In genomic region chr6:156533860-156534580, GRCh38 we compare ENCODE assay signal across 18 cellular contexts.
A peak's percentile ranks its signal among the peaks of the same experiment; 100 is the strongest.
DNase-seq lines count a peak whose midpoint lies in the region; ATAC-seq, FAIRE-seq and TF ChIP-seq lines count a peak whose summit lies in the region.
"Had no signal": no experiment of that assay in that cellular context is flagged by ENCODE, and none has a peak within 500 bp of the region (broad histone marks: within the 10 kb centered on the region; RNA-seq: fewer than 3 reads in every experiment).

No MANE protein-coding gene starts in this region.

- H3K4me3 Mint-ChIP-seq in astrocyte (ENCODE audit: unreplicated experiment) = no peak overlapping the region
- H3K4me3 Mint-ChIP-seq: CD4-positive, alpha-beta T cell had no signal

- FAIRE-seq in astrocyte (lab: Jason Lieb, UNC) = no peak
- FAIRE-seq: A204.1, D721Med, G401.6, GM12891, GM19239 had no signal

- no peak for DNase-seq in astrocyte (ENCODE audit: low read depth)
- DNase-seq in globus pallidus (ENCODE audit: low spot score) = peak; percentile 50
- peak; percentile 20 for DNase-seq in pons (ENCODE audit: low spot score)
- no peak for DNase-seq in T-helper 1 cell
- DNase-seq in activated effector memory CD4-positive, alpha-beta T cell treated with anti-CD3 and anti-CD28 coated beads, Interleukin-2, amount 50 U/mL, for 16 hours = no peak
- DNase-seq: ACHN; AML-193; Caco-2; CD4-positive, alpha-beta T cell; GM23248 had no signal

- H3K36me3 Mint-ChIP-seq in astrocyte (ENCODE audit: low read depth, unreplicated experiment) = no peaks in the 10 kb centered on the region

- no peak overlapping the region for H3K9ac ChIP-seq in astrocyte (ENCODE audit: low read length)
- H3K9ac ChIP-seq: GM23248 had no signal

- peaks cover 11% of the 10 kb centered on the region for H3K4me1 Mint-ChIP-seq in astrocyte (ENCODE audit: low read depth, unreplicated experiment)

- no peak for TF ChIP-seq CTCF in astrocyte (IDR thresholded peaks at IDR 0.05; ENCODE audit: insufficient read depth, low read depth, low read length)

- no peak overlapping the region for H2AFZ ChIP-seq in astrocyte (ENCODE audit: low read depth, low read length)
- H2AFZ ChIP-seq: GM23248 had no signal

- H3K9me3 Mint-ChIP-seq in astrocyte (ENCODE audit: unreplicated experiment) = no peaks in the 10 kb centered on the region
- H3K9me3 Mint-ChIP-seq: CD4-positive, alpha-beta T cell had no signal

- H3K79me2 ChIP-seq in astrocyte (ENCODE audit: insufficient read depth, low read length) = no peaks in the 10 kb centered on the region

- no peak for ATAC-seq in HG03432 (IDR thresholded peaks at IDR 0.05; ENCODE audit: unreplicated experiment)

- H4K20me1 ChIP-seq in astrocyte (ENCODE audit: insufficient read depth, low read length) = no peaks in the 10 kb centered on the region

- H3K27ac Mint-ChIP-seq in astrocyte (ENCODE audit: unreplicated experiment) = peak overlapping the region; percentile 35
- H3K27ac Mint-ChIP-seq: CD4-positive, alpha-beta T cell had no signal

- H3K4me2 ChIP-seq in astrocyte (ENCODE audit: low read length) = no peak overlapping the region

- H3K27ac ChIP-seq in astrocyte (ENCODE audit: low read depth, low read length) = no peak overlapping the region
- H3K27ac ChIP-seq: C4-2B, GM23248 had no signal

- peaks cover 4% of the 10 kb centered on the region for H3K27me3 Mint-ChIP-seq in astrocyte (ENCODE audit: low read depth, unreplicated experiment)
- H3K27me3 Mint-ChIP-seq: CD4-positive, alpha-beta T cell had no signal

- no peaks in the 10 kb centered on the region for H3K4me1 ChIP-seq in astrocyte (ENCODE audit: insufficient read depth, low read length)
- H3K4me1 ChIP-seq: Caco-2 had no signal

- H3K4me3 ChIP-seq in astrocyte (ENCODE audit: insufficient read depth, low read depth, low read length) = no peak overlapping the region
- H3K4me3 ChIP-seq: GM23248, HAP-1 had no signal

- H3K9me3 ChIP-seq in astrocyte (ENCODE audit: insufficient read depth, low read depth, low read length) = no peaks in the 10 kb centered on the region
- H3K9me3 ChIP-seq: Caco-2, HAP-1 had no signal

- H3K27me3 ChIP-seq in astrocyte (ENCODE audit: insufficient read depth, low read length) = no peaks in the 10 kb centered on the region

- H3K36me3 ChIP-seq in astrocyte (ENCODE audit: insufficient read depth, low read length) = no peaks in the 10 kb centered on the region
- H3K36me3 ChIP-seq: HAP-1 had no signal

Comparison
In these comparisons a context has a peak if more than half of its experiments do, and no peak if none do; other contexts are left out.
1. DNase-seq: peak in globus pallidus (single experiment) and pons (single experiment); none in astrocyte (single experiment), T-helper 1 cell (0 of 5) and activated effector memory CD4-positive, alpha-beta T cell treated with anti-CD3 and anti-CD28 coated beads, Interleukin-2, amount 50 U/mL, for 16 hours (single experiment).